Comparison of ENCODE assay signal across 1 cellular context in genomic region chr2:108447947-108448677, GRCh38.
A peak's percentile ranks its signal among the peaks of the same experiment; 100 is the strongest.
TF ChIP-seq lines count a peak whose summit lies in the region.

No MANE protein-coding gene starts in this region.

TF ChIP-seq in HepG2, 621 proteins besides CTCF, POLR2A, EP300 and RAD21 (continued from another document):
- TF ChIP-seq, protein P1, sequence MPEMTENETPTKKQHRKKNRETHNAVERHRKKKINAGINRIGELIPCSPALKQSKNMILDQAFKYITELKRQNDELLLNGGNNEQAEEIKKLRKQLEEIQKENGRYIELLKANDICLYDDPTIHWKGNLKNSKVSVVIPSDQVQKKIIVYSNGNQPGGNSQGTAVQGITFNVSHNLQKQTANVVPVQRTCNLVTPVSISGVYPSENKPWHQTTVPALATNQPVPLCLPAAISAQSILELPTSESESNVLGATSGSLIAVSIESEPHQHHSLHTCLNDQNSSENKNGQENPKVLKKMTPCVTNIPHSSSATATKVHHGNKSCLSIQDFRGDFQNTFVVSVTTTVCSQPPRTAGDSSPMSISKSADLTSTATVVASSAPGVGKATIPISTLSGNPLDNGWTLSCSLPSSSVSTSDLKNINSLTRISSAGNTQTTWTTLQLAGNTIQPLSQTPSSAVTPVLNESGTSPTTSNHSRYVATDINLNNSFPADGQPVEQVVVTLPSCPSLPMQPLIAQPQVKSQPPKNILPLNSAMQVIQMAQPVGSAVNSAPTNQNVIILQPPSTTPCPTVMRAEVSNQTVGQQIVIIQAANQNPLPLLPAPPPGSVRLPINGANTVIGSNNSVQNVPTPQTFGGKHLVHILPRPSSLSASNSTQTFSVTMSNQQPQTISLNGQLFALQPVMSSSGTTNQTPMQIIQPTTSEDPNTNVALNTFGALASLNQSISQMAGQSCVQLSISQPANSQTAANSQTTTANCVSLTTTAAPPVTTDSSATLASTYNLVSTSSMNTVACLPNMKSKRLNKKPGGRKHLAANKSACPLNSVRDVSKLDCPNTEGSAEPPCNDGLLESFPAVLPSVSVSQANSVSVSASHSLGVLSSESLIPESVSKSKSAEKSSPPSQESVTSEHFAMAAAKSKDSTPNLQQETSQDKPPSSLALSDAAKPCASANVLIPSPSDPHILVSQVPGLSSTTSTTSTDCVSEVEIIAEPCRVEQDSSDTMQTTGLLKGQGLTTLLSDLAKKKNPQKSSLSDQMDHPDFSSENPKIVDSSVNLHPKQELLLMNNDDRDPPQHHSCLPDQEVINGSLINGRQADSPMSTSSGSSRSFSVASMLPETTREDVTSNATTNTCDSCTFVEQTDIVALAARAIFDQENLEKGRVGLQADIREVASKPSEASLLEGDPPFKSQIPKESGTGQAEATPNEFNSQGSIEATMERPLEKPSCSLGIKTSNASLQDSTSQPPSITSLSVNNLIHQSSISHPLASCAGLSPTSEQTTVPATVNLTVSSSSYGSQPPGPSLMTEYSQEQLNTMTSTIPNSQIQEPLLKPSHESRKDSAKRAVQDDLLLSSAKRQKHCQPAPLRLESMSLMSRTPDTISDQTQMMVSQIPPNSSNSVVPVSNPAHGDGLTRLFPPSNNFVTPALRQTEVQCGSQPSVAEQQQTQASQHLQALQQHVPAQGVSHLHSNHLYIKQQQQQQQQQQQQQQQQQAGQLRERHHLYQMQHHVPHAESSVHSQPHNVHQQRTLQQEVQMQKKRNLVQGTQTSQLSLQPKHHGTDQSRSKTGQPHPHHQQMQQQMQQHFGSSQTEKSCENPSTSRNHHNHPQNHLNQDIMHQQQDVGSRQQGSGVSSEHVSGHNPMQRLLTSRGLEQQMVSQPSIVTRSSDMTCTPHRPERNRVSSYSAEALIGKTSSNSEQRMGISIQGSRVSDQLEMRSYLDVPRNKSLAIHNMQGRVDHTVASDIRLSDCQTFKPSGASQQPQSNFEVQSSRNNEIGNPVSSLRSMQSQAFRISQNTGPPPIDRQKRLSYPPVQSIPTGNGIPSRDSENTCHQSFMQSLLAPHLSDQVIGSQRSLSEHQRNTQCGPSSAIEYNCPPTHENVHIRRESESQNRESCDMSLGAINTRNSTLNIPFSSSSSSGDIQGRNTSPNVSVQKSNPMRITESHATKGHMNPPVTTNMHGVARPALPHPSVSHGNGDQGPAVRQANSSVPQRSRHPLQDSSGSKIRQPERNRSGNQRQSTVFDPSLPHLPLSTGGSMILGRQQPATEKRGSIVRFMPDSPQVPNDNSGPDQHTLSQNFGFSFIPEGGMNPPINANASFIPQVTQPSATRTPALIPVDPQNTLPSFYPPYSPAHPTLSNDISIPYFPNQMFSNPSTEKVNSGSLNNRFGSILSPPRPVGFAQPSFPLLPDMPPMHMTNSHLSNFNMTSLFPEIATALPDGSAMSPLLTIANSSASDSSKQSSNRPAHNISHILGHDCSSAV (CRISPR knock-in tag; IDR thresholded peaks at IDR 0.05; ENCODE audit: borderline replicate concordance), result 0 out of 2 replicates have a peak, but pooled peaks have one; percentile 0
- no peak for TF ChIP-seq ZNF10 (CRISPR knock-in tag; IDR thresholded peaks at IDR 0.05; ENCODE audit: borderline replicate concordance, low read depth)
- TF ChIP-seq ZNF790 (CRISPR knock-in tag; IDR thresholded peaks at IDR 0.05; ENCODE audit: borderline replicate concordance), result no peak
- TF ChIP-seq CEBPZ (IDR thresholded peaks at IDR 0.05; ENCODE audit: low read length), result no peak
- TF ChIP-seq ZNF235 (CRISPR knock-in tag; IDR thresholded peaks at IDR 0.05; ENCODE audit: borderline replicate concordance), result no peak
- no peak for TF ChIP-seq JDP2 (CRISPR knock-in tag; IDR thresholded peaks at IDR 0.05; ENCODE audit: borderline replicate concordance)
- TF ChIP-seq MATR3 (CRISPR knock-in tag; IDR thresholded peaks at IDR 0.05), result no peak
- no peak for TF ChIP-seq ZHX2 (IDR thresholded peaks at IDR 0.05; ENCODE audit: low read depth)
- no peak for TF ChIP-seq ZHX2 (CRISPR knock-in tag; IDR thresholded peaks at IDR 0.05; ENCODE audit: borderline replicate concordance)
- TF ChIP-seq NFYC (CRISPR knock-in tag; IDR thresholded peaks at IDR 0.05), result peak; percentile 3; the same call in 1 of the 2 replicates
- TF ChIP-seq, protein P2, sequence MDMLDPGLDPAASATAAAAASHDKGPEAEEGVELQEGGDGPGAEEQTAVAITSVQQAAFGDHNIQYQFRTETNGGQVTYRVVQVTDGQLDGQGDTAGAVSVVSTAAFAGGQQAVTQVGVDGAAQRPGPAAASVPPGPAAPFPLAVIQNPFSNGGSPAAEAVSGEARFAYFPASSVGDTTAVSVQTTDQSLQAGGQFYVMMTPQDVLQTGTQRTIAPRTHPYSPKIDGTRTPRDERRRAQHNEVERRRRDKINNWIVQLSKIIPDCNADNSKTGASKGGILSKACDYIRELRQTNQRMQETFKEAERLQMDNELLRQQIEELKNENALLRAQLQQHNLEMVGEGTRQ (IDR thresholded peaks at IDR 0.05; ENCODE audit: low read depth, low read length), result no peak
- TF ChIP-seq, protein P2 (CRISPR knock-in tag; IDR thresholded peaks at IDR 0.05; ENCODE audit: borderline replicate concordance), result no peak
- no peak for TF ChIP-seq ZNF761 (CRISPR knock-in tag; conservative IDR thresholded peaks at IDR 0.05)
- no peak for TF ChIP-seq ZNF552 (CRISPR knock-in tag; IDR thresholded peaks at IDR 0.05; ENCODE audit: borderline replicate concordance)
- TF ChIP-seq FOXM1 (CRISPR knock-in tag; IDR thresholded peaks at IDR 0.05), result no peak
- no peak for TF ChIP-seq ZNF549 (CRISPR knock-in tag; IDR thresholded peaks at IDR 0.05)
- no peak for TF ChIP-seq ZNF746 (CRISPR knock-in tag; IDR thresholded peaks at IDR 0.05)
- 0 out of 2 replicates have a peak, but pooled peaks have one; percentile 19 for TF ChIP-seq SSRP1 (CRISPR knock-in tag; IDR thresholded peaks at IDR 0.05)
- no peak for TF ChIP-seq NFE2L1 (CRISPR knock-in tag; IDR thresholded peaks at IDR 0.05; ENCODE audit: borderline replicate concordance)
- no peak for TF ChIP-seq NFRKB (IDR thresholded peaks at IDR 0.05)
- no peak for TF ChIP-seq RBM39 (IDR thresholded peaks at IDR 0.05; ENCODE audit: low read depth, low read length, poor library complexity, severe bottlenecking)
- TF ChIP-seq SIX1 (CRISPR knock-in tag; IDR thresholded peaks at IDR 0.05; ENCODE audit: borderline replicate concordance), result no peak
- peak; percentile 13; the same call in 1 of the 2 replicates for TF ChIP-seq MED13 (CRISPR knock-in tag; IDR thresholded peaks at IDR 0.05)
